ENCODE assay signal across 1 cellular context in the genomic region with DNA sequence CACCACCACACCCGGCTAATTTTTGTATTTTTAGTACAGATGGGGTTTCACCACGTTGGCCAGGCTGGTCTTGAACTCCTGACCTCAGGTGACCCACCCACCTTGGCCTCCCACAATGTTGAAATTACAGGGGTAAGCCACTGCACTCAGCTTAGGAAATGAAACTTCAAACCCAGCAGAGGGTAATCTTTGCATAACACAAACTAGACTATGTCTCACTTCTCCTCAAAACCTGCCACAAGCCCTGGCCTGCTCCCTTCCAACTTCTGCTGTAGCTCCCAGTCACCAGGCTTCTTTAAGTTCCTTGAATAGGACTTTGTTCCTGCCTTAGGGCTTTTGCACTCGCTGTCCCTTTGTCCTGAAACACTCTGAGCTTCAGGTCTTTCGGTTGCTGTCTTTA.
TF ChIP-seq lines count a peak whose summit lies in the region.

No MANE protein-coding gene starts in this region.

TF ChIP-seq in K562, 482 proteins besides CTCF, POLR2A, EP300 and RAD21:
- no peak for TF ChIP-seq JUND (IDR thresholded peaks at IDR 0.05; ENCODE audit: borderline replicate concordance, low read depth, low read length)
- no peak for TF ChIP-seq JUND (tag; IDR thresholded peaks at IDR 0.05; ENCODE audit: borderline replicate concordance, low read depth, low read length)
- no peak for TF ChIP-seq KLF6 (CRISPR knock-in tag; IDR thresholded peaks at IDR 0.05; ENCODE audit: borderline replicate concordance)
- no peak for TF ChIP-seq MYNN (IDR thresholded peaks at IDR 0.05)
- TF ChIP-seq MYNN (CRISPR knock-in tag; IDR thresholded peaks at IDR 0.05), result no peak
- TF ChIP-seq RBM25 (IDR thresholded peaks at IDR 0.05; ENCODE audit: low read depth, low read length, severe bottlenecking), result peak; percentile 58
- peak; percentile 76 for TF ChIP-seq ZFP36 (IDR thresholded peaks at IDR 0.05; ENCODE audit: low read depth, low read length, partially characterized antibody)
- TF ChIP-seq, protein P1, sequence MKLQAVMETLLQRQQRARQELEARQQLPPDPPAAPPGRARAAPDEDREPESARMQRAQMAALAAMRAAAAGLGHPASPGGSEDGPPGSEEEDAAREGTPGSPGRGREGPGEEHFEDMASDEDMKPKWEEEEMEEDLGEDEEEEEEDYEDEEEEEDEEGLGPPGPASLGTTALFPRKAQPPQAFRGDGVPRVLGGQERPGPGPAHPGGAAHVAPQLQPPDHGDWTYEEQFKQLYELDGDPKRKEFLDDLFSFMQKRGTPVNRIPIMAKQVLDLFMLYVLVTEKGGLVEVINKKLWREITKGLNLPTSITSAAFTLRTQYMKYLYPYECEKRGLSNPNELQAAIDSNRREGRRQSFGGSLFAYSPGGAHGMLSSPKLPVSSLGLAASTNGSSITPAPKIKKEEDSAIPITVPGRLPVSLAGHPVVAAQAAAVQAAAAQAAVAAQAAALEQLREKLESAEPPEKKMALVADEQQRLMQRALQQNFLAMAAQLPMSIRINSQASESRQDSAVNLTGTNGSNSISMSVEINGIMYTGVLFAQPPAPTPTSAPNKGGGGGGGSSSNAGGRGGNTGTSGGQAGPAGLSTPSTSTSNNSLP (IDR thresholded peaks at IDR 0.05; ENCODE audit: borderline replicate concordance, low read depth, low read length), result no peak
- TF ChIP-seq BCOR (IDR thresholded peaks at IDR 0.05), result peak; percentile 57; the same call in 1 of the 2 replicates
- TF ChIP-seq, protein P2, sequence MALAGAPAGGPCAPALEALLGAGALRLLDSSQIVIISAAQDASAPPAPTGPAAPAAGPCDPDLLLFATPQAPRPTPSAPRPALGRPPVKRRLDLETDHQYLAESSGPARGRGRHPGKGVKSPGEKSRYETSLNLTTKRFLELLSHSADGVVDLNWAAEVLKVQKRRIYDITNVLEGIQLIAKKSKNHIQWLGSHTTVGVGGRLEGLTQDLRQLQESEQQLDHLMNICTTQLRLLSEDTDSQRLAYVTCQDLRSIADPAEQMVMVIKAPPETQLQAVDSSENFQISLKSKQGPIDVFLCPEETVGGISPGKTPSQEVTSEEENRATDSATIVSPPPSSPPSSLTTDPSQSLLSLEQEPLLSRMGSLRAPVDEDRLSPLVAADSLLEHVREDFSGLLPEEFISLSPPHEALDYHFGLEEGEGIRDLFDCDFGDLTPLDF (CRISPR knock-in tag; IDR thresholded peaks at IDR 0.05), result no peak
- TF ChIP-seq PHB2 (IDR thresholded peaks at IDR 0.05; ENCODE audit: low read depth), result no peak
- TF ChIP-seq POU5F1 (IDR thresholded peaks at IDR 0.05; ENCODE audit: borderline replicate concordance, low read depth, low read length, partially characterized antibody), result no peak
- no peak for TF ChIP-seq LEF1 (IDR thresholded peaks at IDR 0.05)
- TF ChIP-seq TCF3 (CRISPR knock-in tag; IDR thresholded peaks at IDR 0.05), result no peak
- TF ChIP-seq ZNF324 (CRISPR knock-in tag; IDR thresholded peaks at IDR 0.05), result no peak
- TF ChIP-seq ESRRA (IDR thresholded peaks at IDR 0.05; ENCODE audit: borderline replicate concordance, low read depth), result 0 out of 2 replicates have a peak, but pooled peaks have one; percentile 18
- TF ChIP-seq HMG20A (CRISPR knock-in tag; conservative IDR thresholded peaks at IDR 0.05), result no peak
- TF ChIP-seq MEF2A (IDR thresholded peaks at IDR 0.05; ENCODE audit: control insufficient read depth, low read depth, low read length), result no peak
- TF ChIP-seq ARNT (IDR thresholded peaks at IDR 0.05), result no peak
- TF ChIP-seq SAFB (IDR thresholded peaks at IDR 0.05; ENCODE audit: borderline replicate concordance, low read depth, low read length), result no peak
- TF ChIP-seq, protein P3, sequence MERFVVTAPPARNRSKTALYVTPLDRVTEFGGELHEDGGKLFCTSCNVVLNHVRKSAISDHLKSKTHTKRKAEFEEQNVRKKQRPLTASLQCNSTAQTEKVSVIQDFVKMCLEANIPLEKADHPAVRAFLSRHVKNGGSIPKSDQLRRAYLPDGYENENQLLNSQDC (CRISPR knock-in tag; IDR thresholded peaks at IDR 0.05), result no peak
- TF ChIP-seq DMBX1 (CRISPR knock-in tag; IDR thresholded peaks at IDR 0.05; ENCODE audit: borderline replicate concordance), result no peak
- no peak for TF ChIP-seq ZNF3 (CRISPR knock-in tag; IDR thresholded peaks at IDR 0.05)
